8 cellular contexts compared by ENCODE assay signal in the genomic region with DNA sequence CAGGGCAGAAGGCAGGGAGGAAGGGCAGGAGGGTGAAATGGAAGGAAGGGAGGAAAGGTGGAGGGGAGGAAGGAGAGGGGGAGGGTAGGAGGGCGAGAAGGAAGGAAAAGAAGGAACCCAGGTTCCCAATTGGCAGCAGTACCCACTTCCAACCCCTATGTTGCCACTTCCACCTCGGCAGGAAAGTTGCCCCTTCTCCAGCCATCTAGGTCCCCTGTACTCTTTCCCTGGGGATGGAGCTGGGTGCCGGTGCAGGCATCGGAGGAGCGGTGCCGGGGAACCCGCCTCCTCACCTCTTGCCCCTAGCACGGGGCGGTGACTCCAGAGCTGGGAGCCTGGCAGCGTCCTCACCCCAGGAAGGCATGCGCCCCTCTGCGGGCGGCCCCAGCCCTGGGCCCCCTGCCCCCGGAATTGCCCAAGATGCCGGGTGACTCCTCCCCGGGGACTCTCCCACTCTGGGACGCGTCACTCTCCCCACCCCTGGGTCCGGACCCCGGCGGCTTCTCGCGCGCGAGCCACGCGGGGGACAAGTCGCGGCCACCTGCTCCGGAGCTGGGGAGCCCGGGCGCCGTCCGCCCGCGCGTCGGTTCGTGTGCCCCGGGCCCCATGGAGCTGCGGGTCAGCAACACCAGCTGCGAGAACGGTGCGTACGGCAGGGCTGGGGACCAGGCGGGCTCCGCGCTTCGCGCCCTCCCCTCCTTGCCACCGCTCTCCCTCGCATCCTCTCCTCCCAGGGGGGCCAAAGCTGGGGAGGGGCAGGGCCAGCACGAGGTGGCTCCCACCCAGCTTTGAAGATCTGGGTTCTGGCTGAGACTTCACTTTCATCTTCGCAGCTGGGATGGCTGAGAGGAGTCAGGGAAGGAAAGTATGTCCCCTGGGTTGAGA. TPM values are rescaled to one million over a fixed set of nuclear protein-coding genes. Genes with fewer than 3 reads are reported as not detected.
DNase-seq lines count a peak whose midpoint lies in the region; ATAC-seq and TF ChIP-seq lines count a peak whose summit lies in the region.

Gene NIPAL4, plus strand, starts transcription at position 499 of the 885 bp plus-strand sequence. Its CDS starts 108 bp downstream, at position 607.

- peak within 1 kb of the TSS in 1 of 2 experiments; percentile 47 for H3K23ac ChIP-seq in mesenchymal stem cell (ENCODE audit: low read length in 2 of 2)

- H3K27me3 ChIP-seq in duodenal mucosa (ENCODE audit: control insufficient read depth in 1 of 2, insufficient read depth in 2 of 2, low read length in 2 of 2): peaks cover 9 to 18% of the 10 kb centered on the region in 2 donors
- peaks cover 0 to 36% of the 10 kb centered on the region in 2 experiments for H3K27me3 ChIP-seq in mesenchymal stem cell (ENCODE audit: control insufficient read depth in 1 of 2, insufficient read depth in 1 of 2, low read length in 2 of 2)

- CTCF ChIA-PET in GM10248 (lab: Yijun Ruan, JAX): interaction anchor here (0.9 to 11.9 kb wide), 6 partner anchors 10 to 283 kb away, joined by 3 to 88 read pairs (median 10); partner anchors contain the start of gene LSM11

- no peak within 1 kb of the TSS for H4K91ac ChIP-seq in mesenchymal stem cell (ENCODE audit: low read length)

- no peak within 1 kb of the TSS for H2BK120ac ChIP-seq in mesenchymal stem cell (ENCODE audit: low read depth, low read length)

- peak within 1 kb of the TSS; percentile 98 for H3K4me2 ChIP-seq in mesenchymal stem cell (ENCODE audit: low read length, poor library complexity, severe bottlenecking)

- no peaks in the 10 kb centered on the region for H3K9me3 ChIP-seq in duodenal mucosa (ENCODE audit: control insufficient read depth in 1 of 2, low read length in 2 of 2)
- no peaks in the 10 kb centered on the region for H3K9me3 ChIP-seq in mesenchymal stem cell (ENCODE audit: control insufficient read depth, low read length)

- TF ChIP-seq CTCF in GM10248 (IDR thresholded peaks at IDR 0.05; ENCODE audit: control extremely low read depth, extremely low read depth, low read depth, missing control alignments) (no peak), WI38 (IDR thresholded peaks at IDR 0.05; ENCODE audit: low read depth, low read length) (no peak)

- peak within 1 kb of the TSS; percentile 49 to 83 for H2BK12ac ChIP-seq in mesenchymal stem cell (ENCODE audit: low read length in 2 of 2)

- WGBS in mesenchymal stem cell: 1% methylated on average over 43 of the region's 54 CpGs

- H2AFZ ChIP-seq in mesenchymal stem cell (ENCODE audit: low read depth, low read length): no peak within 1 kb of the TSS

- H3K4me1 ChIP-seq in duodenal mucosa (ENCODE audit: control insufficient read depth in 1 of 2, insufficient read depth in 2 of 2, low read length in 2 of 2) (peaks cover 8 to 10% of the 10 kb centered on the region in 2 donors), mesenchymal stem cell (ENCODE audit: control insufficient read depth, insufficient read depth, low read depth, low read length) (peaks cover 12% of the 10 kb centered on the region)

- H2BK15ac ChIP-seq in mesenchymal stem cell (ENCODE audit: low read depth, poor library complexity, severe bottlenecking): peak within 1 kb of the TSS; percentile 70

- no peaks in the 10 kb centered on the region for H3K79me1 ChIP-seq in mesenchymal stem cell (replicated peaks; ENCODE audit: low read length, poor library complexity, severe bottlenecking)

- H3K27ac ChIP-seq in duodenal mucosa (ENCODE audit: low read depth, low read length) (no peak within 1 kb of the TSS), mesenchymal stem cell (ENCODE audit: low read length, poor library complexity, severe bottlenecking) (no peak within 1 kb of the TSS)

- ATAC-seq in GM19035 (IDR thresholded peaks at IDR 0.05; ENCODE audit: unreplicated experiment): no peak

- H3K4ac ChIP-seq in mesenchymal stem cell (ENCODE audit: low read depth in 1 of 2, low read length in 2 of 2): peak within 1 kb of the TSS in 1 of 2 experiments; percentile 32

- peak within 1 kb of the TSS; percentile 25 for H4K8ac ChIP-seq in mesenchymal stem cell (ENCODE audit: low read length)

- POLR2A ChIA-PET in GM10248 (lab: Yijun Ruan, JAX): no interaction called here

- peak within 1 kb of the TSS; percentile 58 for H3K4me3 ChIP-seq in WI38 (ENCODE audit: low read depth, low read length)
- H3K4me3 ChIP-seq in duodenal mucosa (ENCODE audit: low read depth in 1 of 2, low read length in 2 of 2): peak within 1 kb of the TSS; percentile 45 to 54
- peak within 1 kb of the TSS; percentile 56 to 62 for H3K4me3 ChIP-seq in mesenchymal stem cell (ENCODE audit: insufficient read depth in 1 of 2, low read depth in 1 of 2, low read length in 2 of 2)

- peak within 1 kb of the TSS; percentile 61 to 74 for H3K18ac ChIP-seq in mesenchymal stem cell (ENCODE audit: low read depth in 1 of 2, low read length in 2 of 2)

- H3K14ac ChIP-seq in mesenchymal stem cell (ENCODE audit: low read length in 2 of 2): peak within 1 kb of the TSS in 1 of 2 experiments; percentile 35

- no peaks in the 10 kb centered on the region for H3K36me3 ChIP-seq in duodenal mucosa (ENCODE audit: control insufficient read depth in 1 of 2, insufficient read depth in 2 of 2, low read length in 2 of 2)
- no peaks in the 10 kb centered on the region for H3K36me3 ChIP-seq in mesenchymal stem cell (ENCODE audit: control insufficient read depth in 1 of 2, insufficient read depth in 2 of 2, low read depth in 1 of 2, low read length in 2 of 2)

- no peak within 1 kb of the TSS for H2BK5ac ChIP-seq in mesenchymal stem cell (ENCODE audit: low read depth, low read length, poor library complexity, severe bottlenecking)

- H2AK5ac ChIP-seq in mesenchymal stem cell (ENCODE audit: low read length, severe bottlenecking): no peak within 1 kb of the TSS

- DNase-seq in GM10248 (ENCODE audit: extremely low spot score) (peak; percentile 41), mesenchymal stem cell (peak; percentile 33), cortex of kidney (lab: John Stamatoyannopoulos, UW) (no peak), NCI-H1105 (lab: John Stamatoyannopoulos, UW) (no peak)
- peak; percentile 60 for DNase-seq in stimulated activated CD8-positive, alpha-beta memory T cell treated with anti-CD3 and anti-CD28 coated beads, Interleukin-4, amount 100 ng/mL, for 48 hours

- H3K9ac ChIP-seq in duodenal mucosa (ENCODE audit: low read depth in 1 of 2, low read length in 2 of 2) (no peak within 1 kb of the TSS), mesenchymal stem cell (ENCODE audit: low read length) (peak within 1 kb of the TSS; percentile 9)

RNA-seq across cellular contexts. Expression of gene NIPAL4, which starts in this region (rescaled TPM):
- polyA plus RNA-seq in mesenchymal stem cell (2013, experiment 1 of 2): 2.2 TPM
- 2.2 TPM for polyA plus RNA-seq in mesenchymal stem cell (2013, experiment 2 of 2)

Comparison
In these comparisons a context has a peak if more than half of its experiments do, and no peak if none do; other contexts are left out.
1. DNase-seq: peak in GM10248 (single experiment), mesenchymal stem cell (single experiment) and stimulated activated CD8-positive, alpha-beta memory T cell treated with anti-CD3 and anti-CD28 coated beads, Interleukin-4, amount 100 ng/mL, for 48 hours (single experiment); none in cortex of kidney (single experiment) and NCI-H1105 (single experiment).
2. Peak in every context shown above with its lines, with median percentiles within 50 percentile points of each other: H3K4me3 ChIP-seq.